ENCODE assay signal across 1 cellular context in the genomic region with DNA sequence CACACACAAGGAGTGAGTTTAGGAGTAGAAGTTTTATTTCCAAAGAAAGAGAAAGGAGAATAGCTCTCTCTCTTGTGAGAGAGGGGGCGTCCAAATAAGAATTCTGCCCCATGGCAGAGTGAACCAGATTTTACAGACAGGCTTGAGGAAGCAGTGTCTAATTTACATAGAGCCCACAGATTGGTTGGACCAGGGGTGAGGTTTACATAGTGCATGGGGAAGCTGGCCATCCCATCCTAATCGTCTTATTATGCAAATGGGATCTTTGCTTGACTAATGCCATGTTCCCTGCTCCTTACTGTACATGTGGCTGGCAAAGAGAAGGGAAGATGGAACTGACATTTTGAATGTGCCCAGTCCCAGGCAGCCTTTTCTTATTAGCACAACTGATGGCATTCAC.
TF ChIP-seq lines count a peak whose summit lies in the region.

No MANE protein-coding gene starts in this region.

TF ChIP-seq in GM23338, 12 proteins besides CTCF, POLR2A, EP300 and RAD21 (continued from another document):
- TF ChIP-seq ETS1 (IDR thresholded peaks at IDR 0.05) (no peak), EZH2phosphoT487 (IDR thresholded peaks at IDR 0.05; ENCODE audit: unreplicated experiment) (no peak)
